16 cellular contexts compared by ENCODE assay signal in genomic region chr11:27926469-27926868, GRCh38.
"Had no signal": no experiment of that assay in that cellular context is flagged by ENCODE, and none has a peak within 500 bp of the region (broad histone marks: within the 10 kb centered on the region; RNA-seq: fewer than 3 reads in every experiment).

No MANE protein-coding gene starts in this region.

- H3K4me1 Mint-ChIP-seq: activated naive CD8-positive, alpha-beta T cell treated with anti-CD3 and anti-CD28 coated beads, Interleukin-2, amount 10 ng/mL, durations not matched to agents 7 days and 5 days had no signal

- DNase-seq: activated CD4-positive, alpha-beta memory T cell treated with anti-CD3 and anti-CD28 coated beads for 36 hours; activated CD4-positive, CD25-positive, alpha-beta regulatory T cell treated with anti-CD3 and anti-CD28 coated beads, Interleukin-2, amount 50 U/mL, for 72 hours; activated gamma-delta T cell treated with Interleukin-2 at 50 U/mL for 16 hours; activated naive CD8-positive, alpha-beta T cell treated with anti-CD3 and anti-CD28 coated beads, Interleukin-2, amount 10 ng/mL, durations not matched to agents 7 days and 5 days; activated T-cell treated with anti-CD3 and anti-CD28 coated beads, Interleukin-2, amount 50 U/mL, for 4 hours; cortex of kidney; effector memory CD4-positive, alpha-beta T cell; kidney; left ventricle myocardium superior; sigmoid colon; stimulated activated CD4-positive, alpha-beta T cell treated with anti-CD3 and anti-CD28 coated beads, Interleukin-2, amount 100 ng/mL, for 48 hours; stimulated activated naive CD4-positive, alpha-beta T cell treated with Interleukin-2 at 50 U/mL for 16 hours; upper lobe of right lung had no signal

- H3K4me3 ChIP-seq: ascending aorta, gastroesophageal sphincter, hepatocyte, sigmoid colon, upper lobe of right lung had no signal

- H3K9me3 Mint-ChIP-seq: activated CD4-positive, alpha-beta memory T cell treated with anti-CD3 and anti-CD28 coated beads for 36 hours; activated T-cell treated with anti-CD3 and anti-CD28 coated beads, Interleukin-2, amount 50 U/mL, for 4 hours had no signal

- H3K27me3 ChIP-seq: ascending aorta, gastroesophageal sphincter, hepatocyte, sigmoid colon, upper lobe of right lung had no signal

- H3K36me3 ChIP-seq: ascending aorta, gastroesophageal sphincter, sigmoid colon, upper lobe of right lung had no signal

- H3K27ac ChIP-seq: ascending aorta, gastroesophageal sphincter, hepatocyte, sigmoid colon, upper lobe of right lung had no signal

- H3K4me3 Mint-ChIP-seq: activated CD4-positive, alpha-beta memory T cell treated with anti-CD3 and anti-CD28 coated beads for 36 hours; activated naive CD8-positive, alpha-beta T cell treated with anti-CD3 and anti-CD28 coated beads, Interleukin-2, amount 10 ng/mL, durations not matched to agents 7 days and 5 days; activated T-cell treated with anti-CD3 and anti-CD28 coated beads, Interleukin-2, amount 50 U/mL, for 4 hours had no signal

- H3K27ac Mint-ChIP-seq: activated CD4-positive, alpha-beta memory T cell treated with anti-CD3 and anti-CD28 coated beads for 36 hours; activated naive CD8-positive, alpha-beta T cell treated with anti-CD3 and anti-CD28 coated beads, Interleukin-2, amount 10 ng/mL, durations not matched to agents 7 days and 5 days had no signal

- H3K36me3 Mint-ChIP-seq: activated CD4-positive, alpha-beta memory T cell treated with anti-CD3 and anti-CD28 coated beads for 36 hours; activated naive CD8-positive, alpha-beta T cell treated with anti-CD3 and anti-CD28 coated beads, Interleukin-2, amount 10 ng/mL, durations not matched to agents 7 days and 5 days had no signal

- ATAC-seq: activated T-cell treated with anti-CD3 and anti-CD28 coated beads, Interleukin-2, amount 50 U/mL, for 4 hours; gastroesophageal sphincter; left ventricle myocardium superior; upper lobe of right lung had no signal

- H3K27me3 Mint-ChIP-seq: activated CD4-positive, alpha-beta memory T cell treated with anti-CD3 and anti-CD28 coated beads for 36 hours; activated naive CD8-positive, alpha-beta T cell treated with anti-CD3 and anti-CD28 coated beads, Interleukin-2, amount 10 ng/mL, durations not matched to agents 7 days and 5 days had no signal

- H3K9me3 ChIP-seq: ascending aorta, sigmoid colon, upper lobe of right lung had no signal
